In the genomic region with DNA sequence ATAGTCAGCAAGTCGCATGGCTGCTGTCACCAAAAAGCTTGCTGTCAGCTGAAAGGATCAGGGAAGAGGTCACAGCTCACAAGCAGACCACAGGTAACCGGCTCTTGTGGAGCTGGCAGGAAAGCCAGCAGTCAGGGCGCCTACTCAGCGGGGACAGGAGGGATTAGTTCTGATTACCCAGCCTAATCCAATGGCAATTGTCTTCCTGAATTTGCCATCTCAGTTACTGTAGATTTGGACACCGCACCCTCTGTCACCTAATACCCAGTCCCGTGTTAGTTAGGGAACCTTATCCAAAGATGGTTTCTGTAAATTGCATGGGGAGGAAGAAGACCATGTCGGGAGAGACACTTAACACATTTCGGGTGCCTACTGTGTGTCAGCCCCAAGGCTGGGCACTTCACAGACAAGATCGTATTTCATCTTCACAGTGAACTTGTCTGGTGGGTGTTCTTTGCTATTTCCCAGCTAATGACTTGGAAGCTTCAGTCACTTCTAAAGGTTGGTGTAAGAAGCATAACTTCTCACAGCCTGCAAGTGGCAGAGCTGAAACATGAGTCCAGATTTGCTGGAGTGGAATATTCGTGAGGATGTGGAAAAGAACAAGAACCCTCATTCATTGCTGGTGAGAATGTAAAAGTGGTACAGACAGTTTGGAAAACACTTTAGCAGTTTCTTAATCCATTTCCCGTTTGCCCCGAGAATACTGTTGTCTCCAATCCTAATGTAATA, we compare ENCODE assay signal across 16 cellular contexts. TPM values are rescaled to one million over a fixed set of nuclear protein-coding genes. Genes with fewer than 3 reads are reported as not detected.
A peak's percentile ranks its signal among the peaks of the same experiment; 100 is the strongest.
DNase-seq lines count a peak whose midpoint lies in the region; FAIRE-seq and TF ChIP-seq lines count a peak whose summit lies in the region.
"Had no signal": no experiment of that assay in that cellular context is flagged by ENCODE, and none has a peak within 500 bp of the region (broad histone marks: within the 10 kb centered on the region; RNA-seq: fewer than 3 reads in every experiment).

No MANE protein-coding gene starts in this region.

- TF ChIP-seq POLR2A in GM12892 (IDR thresholded peaks at IDR 0.05; ENCODE audit: low read depth, low read length): no peak

- no peak for DNase-seq in GM12892 (ENCODE audit: insufficient read length)
- DNase-seq in NCI-H82 (lab: John Stamatoyannopoulos, UW): peak; percentile 94
- peak; percentile 45 for DNase-seq in fibroblast of villous mesenchyme (ENCODE audit: low read depth)
- no peak for DNase-seq in NOMO-1 (lab: John Stamatoyannopoulos, UW; ENCODE audit: unreplicated experiment in 2 of 2)
- no peak for DNase-seq in AG08395 (ENCODE audit: low spot score)
- DNase-seq in NCI-H345 treated with DMSO at 0.1 percent for 48 hours (lab: John Stamatoyannopoulos, UW; ENCODE audit: unreplicated experiment): no peak
- DNase-seq in NCI-H1694 treated with DMSO at 0.1 percent for 48 hours (lab: John Stamatoyannopoulos, UW): no peak
- DNase-seq: anterior cingulate cortex, left lung, NCI-H1694, NCI-H526 treated with DMSO at 0.1 percent for 48 hours, SW 1271 had no signal

- TF ChIP-seq CTCF in fibroblast of villous mesenchyme (IDR thresholded peaks at IDR 0.05; ENCODE audit: insufficient read depth, low read depth, low read length) (no peak), parathyroid adenoma (IDR thresholded peaks at IDR 0.05) (no peak)

- H3K36me3 ChIP-seq in parathyroid adenoma (ENCODE audit: control insufficient read depth, insufficient read depth, low read length): no peaks in the 10 kb centered on the region
- H3K36me3 ChIP-seq: esophagus muscularis mucosa, left lung, Peyer's patch, prostate gland had no signal

- H3K27me3 ChIP-seq in parathyroid adenoma (ENCODE audit: control insufficient read depth, insufficient read depth, low read length): no peaks in the 10 kb centered on the region
- H3K27me3 ChIP-seq: left lung, Peyer's patch had no signal

- H3K79me2 ChIP-seq in parathyroid adenoma: no peaks in the 10 kb centered on the region

- H3K27ac ChIP-seq in parathyroid adenoma: no peak overlapping the region
- H3K27ac ChIP-seq: esophagus muscularis mucosa, left lung, Peyer's patch, prostate gland had no signal

- FAIRE-seq in GM12892 (lab: Jason Lieb, UNC): peak; percentile 17

- no peaks in the 10 kb centered on the region for H3K4me1 ChIP-seq in parathyroid adenoma
- H3K4me1 ChIP-seq: Peyer's patch, prostate gland had no signal

- H3K9me3 ChIP-seq in parathyroid adenoma (ENCODE audit: control insufficient read depth, low read length): no peaks in the 10 kb centered on the region
- H3K9me3 ChIP-seq: esophagus muscularis mucosa, left lung, Peyer's patch, prostate gland had no signal

- peak overlapping the region; percentile 3 for H2AFZ ChIP-seq in parathyroid adenoma

- H3K4me3 ChIP-seq in fibroblast of villous mesenchyme (ENCODE audit: low read depth, low read length) (no peak overlapping the region), parathyroid adenoma (ENCODE audit: low read depth, low read length) (no peak overlapping the region)
- H3K4me3 ChIP-seq: esophagus muscularis mucosa, left lung, Peyer's patch, prostate gland had no signal

- no peak overlapping the region for H3K9ac ChIP-seq in parathyroid adenoma

- H3K4me2 ChIP-seq in parathyroid adenoma (ENCODE audit: low read length): no peak overlapping the region

RNA-seq across cellular contexts. Expression of a gene that starts 9.9 kb away (rescaled TPM):
- polyA plus RNA-seq in GM12892 (2012; ENCODE audit: missing spikeins): 4.3 TPM
- total RNA-seq in fibroblast of villous mesenchyme: 158 and 237 TPM in 2 replicates

RNA-seq across cellular contexts. Expression of a gene that starts 52.3 kb away (rescaled TPM):
- polyA plus RNA-seq in GM12892 (2012; ENCODE audit: missing spikeins): 44.0 TPM
- total RNA-seq in fibroblast of villous mesenchyme: 32.9 and 85.1 TPM in 2 replicates

Comparison
In these comparisons a context has a peak if more than half of its experiments do, and no peak if none do; other contexts are left out.
1. DNase-seq: peak in NCI-H82 (single experiment) and fibroblast of villous mesenchyme (single experiment); none in GM12892 (single experiment), NOMO-1 (0 of 2), AG08395 (single experiment), NCI-H345 treated with DMSO at 0.1 percent for 48 hours (single experiment) and NCI-H1694 treated with DMSO at 0.1 percent for 48 hours (single experiment).